Comparison of ENCODE assay signal across 8 cellular contexts in genomic region chr3:125212509-125213372, GRCh38. TPM values are rescaled to one million over a fixed set of nuclear protein-coding genes. Genes with fewer than 3 reads are reported as not detected.
DNase-seq lines count a peak whose midpoint lies in the region; ATAC-seq and TF ChIP-seq lines count a peak whose summit lies in the region.

A gene with protein sequence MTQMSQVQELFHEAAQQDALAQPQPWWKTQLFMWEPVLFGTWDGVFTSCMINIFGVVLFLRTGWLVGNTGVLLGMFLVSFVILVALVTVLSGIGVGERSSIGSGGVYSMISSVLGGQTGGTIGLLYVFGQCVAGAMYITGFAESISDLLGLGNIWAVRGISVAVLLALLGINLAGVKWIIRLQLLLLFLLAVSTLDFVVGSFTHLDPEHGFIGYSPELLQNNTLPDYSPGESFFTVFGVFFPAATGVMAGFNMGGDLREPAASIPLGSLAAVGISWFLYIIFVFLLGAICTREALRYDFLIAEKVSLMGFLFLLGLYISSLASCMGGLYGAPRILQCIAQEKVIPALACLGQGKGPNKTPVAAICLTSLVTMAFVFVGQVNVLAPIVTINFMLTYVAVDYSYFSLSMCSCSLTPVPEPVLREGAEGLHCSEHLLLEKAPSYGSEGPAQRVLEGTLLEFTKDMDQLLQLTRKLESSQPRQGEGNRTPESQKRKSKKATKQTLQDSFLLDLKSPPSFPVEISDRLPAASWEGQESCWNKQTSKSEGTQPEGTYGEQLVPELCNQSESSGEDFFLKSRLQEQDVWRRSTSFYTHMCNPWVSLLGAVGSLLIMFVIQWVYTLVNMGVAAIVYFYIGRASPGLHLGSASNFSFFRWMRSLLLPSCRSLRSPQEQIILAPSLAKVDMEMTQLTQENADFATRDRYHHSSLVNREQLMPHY (minus strand): TSS chr3:125212748. CDS start chr3:125211349, 1,399 bp downstream.

- intact Hi-C loops in thyroid gland (cut with DNase I): no loop called here

- H3K27ac ChIP-seq in brain microvascular endothelial cell (no peak within 1 kb of the TSS), liver (ENCODE audit: low read depth in 1 of 2, low read length in 2 of 2) (no peak within 1 kb of the TSS), thyroid gland (peak within 1 kb of the TSS; percentile 48 to 73 (median 70))

- TF ChIP-seq POLR2A in thyroid gland (IDR thresholded peaks at IDR 0.05): peak in 1 of 2 donors; percentile 44

- H3K9me3 ChIP-seq in liver (ENCODE audit: control insufficient read depth in 4 of 4, low read length in 3 of 4) (no peaks in the 10 kb centered on the region), thyroid gland (no peaks in the 10 kb centered on the region)

- no peak for TF ChIP-seq RAD21 in liver (IDR thresholded peaks at IDR 0.05)

- no peak within 1 kb of the TSS for H3K9ac ChIP-seq in liver (ENCODE audit: low read depth in 1 of 2, low read length in 2 of 2)

- H3K36me3 ChIP-seq in brain microvascular endothelial cell (replicated peaks) (no peaks in the 10 kb centered on the region), liver (ENCODE audit: control insufficient read depth in 4 of 4, insufficient read depth in 3 of 4, low read depth in 1 of 4, low read length in 3 of 4) (no peaks in the 10 kb centered on the region), thyroid gland (no peaks in the 10 kb centered on the region)

- WGBS in liver: 9% methylated on average over 55 of the region's 55 CpGs
- WGBS in thyroid gland, 2 donors: 24 to 40% methylated on average over 7 to 10 of the region's 55 CpGs

- H3K4me1 ChIP-seq in liver (ENCODE audit: control insufficient read depth in 4 of 4, insufficient read depth in 4 of 4, low read length in 3 of 4) (peaks cover 2 to 10% (median 5%) of the 10 kb centered on the region in 4 donors), thyroid gland (peaks cover 23 to 24% of the 10 kb centered on the region in 2 donors)

- in situ Hi-C loops in brain microvascular endothelial cell (cut with HindIII; ENCODE audit: low pct_ligation_motif_present, low sequenced_read_pairs): no loop called here

- H3K4me3 ChIP-seq in brain microvascular endothelial cell (ENCODE audit: low read depth, low read length) (peak within 1 kb of the TSS; percentile 69), liver (ENCODE audit: low read depth in 1 of 3, low read length in 3 of 3) (peak within 1 kb of the TSS; percentile 16 to 88 (median 72)), thyroid gland (replicated peaks in 1 of 3) (peak within 1 kb of the TSS; percentile 51 to 84 (median 54))

- no peak for ATAC-seq in GM21528 (IDR thresholded peaks at IDR 0.05; ENCODE audit: low FRiP score, unreplicated experiment)
- no peak for ATAC-seq in HG02678 (IDR thresholded peaks at IDR 0.05; ENCODE audit: unreplicated experiment)

- H3K27me3 ChIP-seq in brain microvascular endothelial cell (replicated peaks): no peaks in the 10 kb centered on the region
- no peaks in the 10 kb centered on the region for H3K27me3 ChIP-seq in liver (ENCODE audit: control insufficient read depth in 4 of 4, insufficient read depth in 4 of 4, low read length in 3 of 4)
- H3K27me3 ChIP-seq in thyroid gland: no peaks in the 10 kb centered on the region

- TF ChIP-seq CTCF in brain microvascular endothelial cell (IDR thresholded peaks at IDR 0.05; ENCODE audit: low read depth, low read length, missing control alignments) (no peak), liver (IDR thresholded peaks at IDR 0.05; ENCODE audit: low read depth, low read length, missing input control) (no peak), thyroid gland (IDR thresholded peaks at IDR 0.05) (no peak)

- peak; percentile 62 for DNase-seq in activated effector memory CD4-positive, alpha-beta T cell treated with anti-CD3 and anti-CD28 coated beads, Interleukin-2, amount 50 U/mL, for 16 hours
- DNase-seq in activated effector memory CD4-positive, alpha-beta T cell treated with Interleukin-2 at 50 U/mL for 16 hours: no peak
- DNase-seq in brain microvascular endothelial cell: no peak
- DNase-seq in thyroid gland: peak; percentile 49 to 50
- DNase-seq in SHP77 treated with DMSO at 0.1 percent for 48 hours (lab: John Stamatoyannopoulos, UW): no peak

TF ChIP-seq in liver, 16 proteins besides CTCF, POLR2A, EP300 and RAD21:
- TF ChIP-seq JUND (IDR thresholded peaks at IDR 0.05): no peak

RNA-seq across cellular contexts. Expression of the gene that starts here (rescaled TPM):
- total RNA-seq in liver (10 to 100 TPM in 1 of 2 donors, 1 to 10 TPM in 1; 2.7 to 20.3 TPM), thyroid gland (100 to 1,000 TPM in 2 of 4 donors, 10 to 100 TPM in 2; 71.2 to 136 (median 99.2) TPM)
- polyA plus RNA-seq in liver: 1 to 10 TPM; 3.5 to 7.4 TPM

Comparison
In these comparisons a context has a peak if more than half of its experiments do, and no peak if none do; other contexts are left out.
1. DNase-seq: peak in activated effector memory CD4-positive, alpha-beta T cell treated with anti-CD3 and anti-CD28 coated beads, Interleukin-2, amount 50 U/mL, for 16 hours (single experiment) and thyroid gland (2 of 2); none in activated effector memory CD4-positive, alpha-beta T cell treated with Interleukin-2 at 50 U/mL for 16 hours (single experiment), brain microvascular endothelial cell (single experiment) and SHP77 treated with DMSO at 0.1 percent for 48 hours (single experiment).
2. H3K27ac ChIP-seq: peak in thyroid gland (3 of 3); none in brain microvascular endothelial cell (single experiment) and liver (0 of 2).
3. Peak in every context shown above with its lines, with median percentiles within 50 percentile points of each other: H3K4me3 ChIP-seq.